ENCODE assay signal across 7 cellular contexts in the genomic region with DNA sequence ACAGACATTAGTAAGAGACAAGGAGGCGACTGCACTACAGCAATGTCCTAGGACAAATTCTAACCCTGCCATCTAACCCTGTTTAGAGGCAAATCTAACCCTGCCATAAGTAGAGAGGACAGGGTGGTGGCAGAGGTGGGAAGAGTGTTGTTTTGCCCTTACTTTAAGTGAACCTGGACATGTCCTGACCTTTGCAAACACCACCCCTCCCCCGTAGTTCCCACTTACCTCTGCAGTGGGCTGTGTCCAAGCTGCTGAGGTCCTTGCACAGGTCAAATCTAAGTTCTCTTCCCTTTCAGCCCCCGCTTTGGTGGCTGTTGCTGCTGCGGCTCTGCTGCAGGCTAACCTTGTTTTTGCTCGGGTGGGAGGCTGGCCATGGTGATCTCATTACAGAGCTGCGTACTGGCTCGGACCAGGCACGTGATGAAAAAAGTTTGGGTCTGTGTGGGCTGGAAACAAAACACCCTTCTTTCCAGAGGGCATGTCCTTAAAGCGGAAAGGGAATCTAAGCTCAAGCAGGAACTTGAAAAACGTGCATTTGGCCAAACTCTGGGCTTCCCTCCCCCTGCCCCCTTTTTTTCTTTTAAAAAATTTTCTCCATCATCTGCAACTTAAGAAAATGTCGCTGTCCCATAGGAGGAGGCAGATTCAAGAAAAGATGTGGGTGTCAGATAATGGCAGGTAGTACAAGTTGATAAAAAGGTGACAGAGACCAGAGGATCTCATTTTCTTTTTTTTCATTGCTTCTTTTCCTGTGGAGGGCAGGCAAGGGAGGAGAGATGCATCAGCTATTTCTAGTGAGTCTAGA. TPM values are rescaled to one million over a fixed set of nuclear protein-coding genes. Genes with fewer than 3 reads are reported as not detected.
A peak's percentile ranks its signal among the peaks of the same experiment; 100 is the strongest.
DNase-seq lines count a peak whose midpoint lies in the region; ATAC-seq, FAIRE-seq and TF ChIP-seq lines count a peak whose summit lies in the region.

A gene with protein sequence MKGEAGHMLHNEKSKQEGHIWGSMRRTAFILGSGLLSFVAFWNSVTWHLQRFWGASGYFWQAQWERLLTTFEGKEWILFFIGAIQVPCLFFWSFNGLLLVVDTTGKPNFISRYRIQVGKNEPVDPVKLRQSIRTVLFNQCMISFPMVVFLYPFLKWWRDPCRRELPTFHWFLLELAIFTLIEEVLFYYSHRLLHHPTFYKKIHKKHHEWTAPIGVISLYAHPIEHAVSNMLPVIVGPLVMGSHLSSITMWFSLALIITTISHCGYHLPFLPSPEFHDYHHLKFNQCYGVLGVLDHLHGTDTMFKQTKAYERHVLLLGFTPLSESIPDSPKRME (minus strand): TSS at position 349 of the 808 bp plus-strand sequence. CDS start 12,425 bp downstream, outside the sequence.

- H3K36me3 ChIP-seq in bronchial epithelial cell (ENCODE audit: control insufficient read depth, insufficient read depth, low read length) (no peaks in the 10 kb centered on the region), sigmoid colon (no peaks in the 10 kb centered on the region)

- H3K4me3 ChIP-seq in bronchial epithelial cell (ENCODE audit: low read depth, low read length), result no peak within 1 kb of the TSS
- H3K4me3 ChIP-seq in sigmoid colon, result peak within 1 kb of the TSS; percentile 56 to 67 (median 60)

- H3K27ac ChIP-seq in sigmoid colon, result peak within 1 kb of the TSS; percentile 77 to 94 (median 84)

- ATAC-seq in HG02885 (IDR thresholded peaks at IDR 0.05; ENCODE audit: poor library complexity, unreplicated experiment), result peak; percentile 73

- intact Hi-C loops in sigmoid colon (cut with DNase I), result loop anchor here (10.0 kb wide), 1 partner anchor 406 kb away; the partner anchor contains the start of gene SAP30L

- TF ChIP-seq CTCF in bronchial epithelial cell (IDR thresholded peaks at IDR 0.05; ENCODE audit: insufficient read depth, low read length, severe bottlenecking), result no peak
- TF ChIP-seq CTCF in sigmoid colon (IDR thresholded peaks at IDR 0.05), result no peak

- H3K27me3 ChIP-seq in bronchial epithelial cell (ENCODE audit: control insufficient read depth, insufficient read depth, low read length) (no peaks in the 10 kb centered on the region), sigmoid colon (no peaks in the 10 kb centered on the region)

- TF ChIP-seq POLR2A in sigmoid colon (IDR thresholded peaks at IDR 0.05), result peak; percentile 36 to 56

- H3K9me3 ChIP-seq in sigmoid colon, result no peaks in the 10 kb centered on the region

- FAIRE-seq in bronchial epithelial cell (lab: Jason Lieb, UNC), result no peak

- 29 to 79% methylated on average over 11 of the region's 11 CpGs for WGBS in sigmoid colon, 2 donors

- peak; percentile 46 for DNase-seq in bronchial epithelial cell (ENCODE audit: low read depth)
- peak; percentile 88 for DNase-seq in iPS-NIHi11 (ENCODE audit: low spot score)
- peak; percentile 93 for DNase-seq in sigmoid colon
- DNase-seq in effector CD4-positive, alpha-beta T cell, result no peak
- DNase-seq in COLO668 (lab: John Stamatoyannopoulos, UW; ENCODE audit: unreplicated experiment), result no peak
- no peak for DNase-seq in NK-92 treated with Interleukin-12 subunit alpha and Interleukin-12 subunit beta, amount 100 ng/mL, for 24 hours (lab: John Stamatoyannopoulos, UW)

- no peak for TF ChIP-seq EP300 in sigmoid colon (IDR thresholded peaks at IDR 0.05)

- peaks cover 0 to 54% (median 45%) of the 10 kb centered on the region in 4 donors for H3K4me1 ChIP-seq in sigmoid colon

RNA-seq across cellular contexts. Expression of the gene that starts here (rescaled TPM):
- total RNA-seq in bronchial epithelial cell, result 0.13 and 1.1 TPM in 2 replicates
- total RNA-seq in sigmoid colon, result 100 to 1,000 TPM in 1 of 4 donors, 10 to 100 TPM in 3; 67.3 to 118 (median 90.6) TPM
- polyA plus RNA-seq in sigmoid colon, result 10 to 100 TPM; 13.3 to 30.0 (median 19.4) TPM

Comparison
In these comparisons a context has a peak if more than half of its experiments do, and no peak if none do; other contexts are left out.
1. RNA of the gene that starts here (total RNA-seq): 67.3 to 118 TPM in sigmoid colon; 0.13 to 1.1 TPM in bronchial epithelial cell; every median in the first group is over 10 times any median in the second.
2. DNase-seq: peak in bronchial epithelial cell (single experiment), iPS-NIHi11 (single experiment) and sigmoid colon (single experiment); none in effector CD4-positive, alpha-beta T cell (single experiment), COLO668 (single experiment) and NK-92 treated with Interleukin-12 subunit alpha and Interleukin-12 subunit beta, amount 100 ng/mL, for 24 hours (single experiment).